ENCODE assay signal across 27 cellular contexts in genomic region chr3:2096196-2096595, GRCh38. TPM values are rescaled to one million over a fixed set of nuclear protein-coding genes. Genes with fewer than 3 reads are reported as not detected.
A peak's percentile ranks its signal among the peaks of the same experiment; 100 is the strongest.
DNase-seq lines count a peak whose midpoint lies in the region; ATAC-seq and TF ChIP-seq lines count a peak whose summit lies in the region.
"Had no signal": no experiment of that assay in that cellular context is flagged by ENCODE, and none has a peak within 500 bp of the region (broad histone marks: within the 10 kb centered on the region; RNA-seq: fewer than 3 reads in every experiment).

No MANE protein-coding gene starts in this region.

- H3K27me3 ChIP-seq in thoracic aorta (replicated peaks; ENCODE audit: insufficient read depth) = no peaks in the 10 kb centered on the region
- H3K27me3 ChIP-seq: Peyer's patch, SJCRH30 had no signal

- DNase-seq in NCI-H69 (lab: John Stamatoyannopoulos, UW) (peak; percentile 67), coronary artery (ENCODE audit: low spot score) (no peak), thoracic aorta (ENCODE audit: low spot score) (no peak), NCI-H128 (lab: John Stamatoyannopoulos, UW; ENCODE audit: unreplicated experiment) (no peak)
- DNase-seq: activated CD4-positive, alpha-beta memory T cell treated with anti-CD3 and anti-CD28 coated beads, Interleukin-2, amount 10 ng/mL, durations not matched to agents 7 days and 5 days; activated CD4-positive, CD25-positive, alpha-beta regulatory T cell treated with anti-CD3 and anti-CD28 coated beads, Interleukin-2, amount 50 U/mL, for 72 hours; effector CD4-positive, alpha-beta T cell; erythroblast; immature natural killer cell; IMR-90; NCI-H1092 treated with DMSO at 0.1 percent for 48 hours; NCI-H2081; Peyer's patch; SJCRH30; spleen; stimulated activated CD4-positive, alpha-beta T cell treated with anti-CD3 and anti-CD28 coated beads, Interleukin-2, amount 100 ng/mL, for 48 hours had no signal

- H3K36me3 Mint-ChIP-seq in nephron (ENCODE audit: low read depth) = no peaks in the 10 kb centered on the region
- H3K36me3 Mint-ChIP-seq: activated naive CD8-positive, alpha-beta T cell; stimulated activated effector memory CD8-positive, alpha-beta T cell treated with anti-CD3 and anti-CD28 coated beads, Interleukin-12 subunit alpha, Interleukin-12 subunit beta, amount 100 ng/mL, for 72 hours had no signal

- peaks cover 31% of the 10 kb centered on the region for H3K4me1 Mint-ChIP-seq in nephron
- H3K4me1 Mint-ChIP-seq: CD14-positive monocyte; immature natural killer cell; stimulated activated effector memory CD8-positive, alpha-beta T cell treated with anti-CD3 and anti-CD28 coated beads, Interleukin-12 subunit alpha, Interleukin-12 subunit beta, amount 100 ng/mL, for 72 hours had no signal

- no peak overlapping the region for H3K27ac ChIP-seq in coronary artery
- no peak overlapping the region for H3K27ac ChIP-seq in thoracic aorta
- H3K27ac ChIP-seq: neutrophil, Peyer's patch, SJCRH30, spleen had no signal

- H3K9me3 ChIP-seq in thoracic aorta = no peaks in the 10 kb centered on the region
- H3K9me3 ChIP-seq: neutrophil, Peyer's patch, SJCRH30, spleen had no signal

- no peaks in the 10 kb centered on the region for H3K9me3 Mint-ChIP-seq in nephron
- H3K9me3 Mint-ChIP-seq: activated CD4-positive, alpha-beta memory T cell treated with anti-CD3 and anti-CD28 coated beads, Interleukin-2, amount 10 ng/mL, durations not matched to agents 7 days and 5 days; T-helper 1 cell treated with Interleukin-12 subunit alpha and Interleukin-12 subunit beta and Interleukin-4 antibody, amounts not matched to agents 30 μg/mL and 1 μg/mL, for 36 hours had no signal

- H3K27ac Mint-ChIP-seq in nephron = no peak overlapping the region
- H3K27ac Mint-ChIP-seq: activated CD4-positive, alpha-beta memory T cell treated with anti-CD3 and anti-CD28 coated beads, Interleukin-2, amount 10 ng/mL, durations not matched to agents 7 days and 5 days; activated naive CD8-positive, alpha-beta T cell; CD14-positive monocyte; immature natural killer cell; stimulated activated effector memory CD8-positive, alpha-beta T cell treated with anti-CD3 and anti-CD28 coated beads, Interleukin-12 subunit alpha, Interleukin-12 subunit beta, amount 100 ng/mL, for 72 hours; T-helper 1 cell treated with Interleukin-12 subunit alpha and Interleukin-12 subunit beta and Interleukin-4 antibody, amounts not matched to agents 30 μg/mL and 1 μg/mL, for 36 hours had no signal

- peak overlapping the region; percentile 36 to 61 (median 57) for H3K4me3 Mint-ChIP-seq in nephron
- H3K4me3 Mint-ChIP-seq: activated CD4-positive, alpha-beta memory T cell treated with anti-CD3 and anti-CD28 coated beads, Interleukin-2, amount 10 ng/mL, durations not matched to agents 7 days and 5 days; immature natural killer cell; stimulated activated effector memory CD8-positive, alpha-beta T cell treated with anti-CD3 and anti-CD28 coated beads, Interleukin-12 subunit alpha, Interleukin-12 subunit beta, amount 100 ng/mL, for 72 hours; T-helper 1 cell treated with Interleukin-12 subunit alpha and Interleukin-12 subunit beta and Interleukin-4 antibody, amounts not matched to agents 30 μg/mL and 1 μg/mL, for 36 hours had no signal

- H3K4me1 ChIP-seq in thoracic aorta (ENCODE audit: control insufficient read depth in 1 of 2, low read depth in 2 of 2) = peaks cover 3 to 19% of the 10 kb centered on the region in 2 donors

- peak overlapping the region; percentile 56 for H3K4me3 ChIP-seq in coronary artery
- H3K4me3 ChIP-seq in thoracic aorta = peak overlapping the region; percentile 51
- H3K4me3 ChIP-seq: Peyer's patch, SJCRH30, spleen had no signal

- ATAC-seq in thoracic aorta (ENCODE audit: insufficient number of reproducible peaks, low FRiP score, low read depth) (no peak), GM18511 (IDR thresholded peaks at IDR 0.05; ENCODE audit: unreplicated experiment) (no peak), HG02588 (IDR thresholded peaks at IDR 0.05; ENCODE audit: unreplicated experiment) (no peak)
- ATAC-seq: HCT116; left lobe of liver; stimulated activated effector memory CD8-positive, alpha-beta T cell treated with anti-CD3 and anti-CD28 coated beads, Interleukin-12 subunit alpha, Interleukin-12 subunit beta, amount 100 ng/mL, for 72 hours had no signal

- no peak for TF ChIP-seq CTCF in coronary artery (IDR thresholded peaks at IDR 0.05)
- no peak for TF ChIP-seq CTCF in nephron (IDR thresholded peaks at IDR 0.05; ENCODE audit: unreplicated experiment in 3 of 3)
- no peak for TF ChIP-seq CTCF in thoracic aorta (IDR thresholded peaks at IDR 0.05)

- peaks cover 76% of the 10 kb centered on the region for H3K27me3 Mint-ChIP-seq in nephron (ENCODE audit: low read depth)

- no peaks in the 10 kb centered on the region for H3K36me3 ChIP-seq in thoracic aorta
- H3K36me3 ChIP-seq: neutrophil, Peyer's patch, SJCRH30, spleen had no signal

RNA-seq across cellular contexts. Expression of gene CNTN4, which starts 2.5 kb away (rescaled TPM):
- 100 to 1,000 TPM; 103 to 116 TPM for total RNA-seq in thoracic aorta
- total RNA-seq: activated CD4-positive, alpha-beta memory T cell treated with anti-CD3 and anti-CD28 coated beads, Interleukin-2, amount 10 ng/mL, durations not matched to agents 7 days and 5 days; mononuclear cell had no signal
